In genomic region chr19:55447421-55448174, GRCh38 we compare ENCODE assay signal across 8 cellular contexts. TPM values are rescaled to one million over a fixed set of nuclear protein-coding genes. Genes with fewer than 3 reads are reported as not detected.
DNase-seq lines count a peak whose midpoint lies in the region; ATAC-seq and TF ChIP-seq lines count a peak whose summit lies in the region.

No MANE protein-coding gene starts in this region.

- H3K27ac Mint-ChIP-seq in mesothelial cell of epicardium, result no peak overlapping the region
- no peak overlapping the region for H3K27ac Mint-ChIP-seq in activated CD4-positive, alpha-beta memory T cell treated with anti-CD3 and anti-CD28 coated beads, Interleukin-2, amount 10 ng/mL, durations not matched to agents 7 days and 5 days

- H3K4me3 Mint-ChIP-seq in mesothelial cell of epicardium, result no peak overlapping the region
- no peak overlapping the region for H3K4me3 Mint-ChIP-seq in activated CD4-positive, alpha-beta memory T cell treated with anti-CD3 and anti-CD28 coated beads, Interleukin-2, amount 10 ng/mL, durations not matched to agents 7 days and 5 days

- H3K9me3 ChIP-seq in Peyer's patch, result no peaks in the 10 kb centered on the region

- TF ChIP-seq POLR2A in Peyer's patch (IDR thresholded peaks at IDR 0.05), result no peak

- H3K9me3 Mint-ChIP-seq in mesothelial cell of epicardium, result no peaks in the 10 kb centered on the region
- H3K9me3 Mint-ChIP-seq in activated CD4-positive, alpha-beta memory T cell treated with anti-CD3 and anti-CD28 coated beads, Interleukin-2, amount 10 ng/mL, durations not matched to agents 7 days and 5 days, result no peaks in the 10 kb centered on the region

- TF ChIP-seq CTCF in mesothelial cell of epicardium (IDR thresholded peaks at IDR 0.05; ENCODE audit: unreplicated experiment) (no peak), Peyer's patch (IDR thresholded peaks at IDR 0.05) (no peak)

- H3K4me1 Mint-ChIP-seq in mesothelial cell of epicardium, result peaks cover 6% of the 10 kb centered on the region
- peaks cover 2% of the 10 kb centered on the region for H3K4me1 Mint-ChIP-seq in activated CD4-positive, alpha-beta memory T cell treated with anti-CD3 and anti-CD28 coated beads, Interleukin-2, amount 10 ng/mL, durations not matched to agents 7 days and 5 days

- ATAC-seq in GM21723 (IDR thresholded peaks at IDR 0.05; ENCODE audit: unreplicated experiment), result no peak

- CTCF ChIA-PET in activated CD4-positive, alpha-beta memory T cell treated with anti-CD3 and anti-CD28 coated beads, Interleukin-2, amount 10 ng/mL, durations not matched to agents 7 days and 5 days (lab: Charles Lee), result no interaction called here

- H3K27me3 Mint-ChIP-seq in mesothelial cell of epicardium (ENCODE audit: low read depth), result peaks cover 57% of the 10 kb centered on the region
- peaks cover 45% of the 10 kb centered on the region for H3K27me3 Mint-ChIP-seq in activated CD4-positive, alpha-beta memory T cell treated with anti-CD3 and anti-CD28 coated beads, Interleukin-2, amount 10 ng/mL, durations not matched to agents 7 days and 5 days

- H3K4me1 ChIP-seq in Peyer's patch, result peaks cover 0 to 21% (median 8%) of the 10 kb centered on the region in 4 donors

- peaks cover 0 to 48% of the 10 kb centered on the region in 2 donors for H3K27me3 ChIP-seq in Peyer's patch

- H3K36me3 Mint-ChIP-seq in mesothelial cell of epicardium, result no peaks in the 10 kb centered on the region
- H3K36me3 Mint-ChIP-seq in activated CD4-positive, alpha-beta memory T cell treated with anti-CD3 and anti-CD28 coated beads, Interleukin-2, amount 10 ng/mL, durations not matched to agents 7 days and 5 days (ENCODE audit: low read depth), result no peaks in the 10 kb centered on the region

- no peaks in the 10 kb centered on the region for H3K36me3 ChIP-seq in Peyer's patch

- POLR2A ChIA-PET in activated CD4-positive, alpha-beta memory T cell treated with anti-CD3 and anti-CD28 coated beads, Interleukin-2, amount 10 ng/mL, durations not matched to agents 7 days and 5 days (lab: Charles Lee), result no interaction called here

- DNase-seq in AG20443 (ENCODE audit: low spot score) (peak; percentile 77), HT1080 (ENCODE audit: low read depth) (peak; percentile 36), SK-N-DZ (ENCODE audit: low spot score) (peak; percentile 51), hypothalamus (lab: John Stamatoyannopoulos, UW) (peak in 41 of 51 donors; percentile 5 to 86 (median 56)), mesothelial cell of epicardium (ENCODE audit: low spot score in 2 of 2, unreplicated experiment in 2 of 2) (no peak), Peyer's patch (no peak)
- DNase-seq in activated CD4-positive, alpha-beta memory T cell treated with anti-CD3 and anti-CD28 coated beads, Interleukin-2, amount 10 ng/mL, durations not matched to agents 7 days and 5 days, result no peak

- H3K4me3 ChIP-seq in Peyer's patch, result no peak overlapping the region

- no peak overlapping the region for H3K27ac ChIP-seq in Peyer's patch

RNA-seq across cellular contexts. Expression of gene SHISA7, which starts 4.5 kb away (rescaled TPM):
- not detected in 2 replicates for total RNA-seq in HT1080 (2014; rRNA removed; shearing (Covaris generic))
- not detected in 2 replicates for polyA plus RNA-seq in HT1080 (2015; cell fraction: cytosol; rRNA removed)
- not detected in 2 replicates for polyA plus RNA-seq in HT1080 (2015; cell fraction: nucleus; rRNA removed)
- polyA plus RNA-seq in SK-N-DZ (2014; cell fraction: cytosol; rRNA removed), result 0.29 and 0.62 TPM in 2 replicates
- 0.46 and 0.94 TPM in 2 replicates for polyA plus RNA-seq in SK-N-DZ (2014; cell fraction: nucleus; rRNA removed)
- total RNA-seq in mesothelial cell of epicardium (0.04 TPM in 1 of 3 replicates, not detected in the others), Peyer's patch (not detected)
- not detected for total RNA-seq in activated CD4-positive, alpha-beta memory T cell treated with anti-CD3 and anti-CD28 coated beads, Interleukin-2, amount 10 ng/mL, durations not matched to agents 7 days and 5 days

RNA-seq across cellular contexts. Expression of gene ISOC2, which starts 13.8 kb away (rescaled TPM):
- 82.1 and 89.8 TPM in 2 replicates for total RNA-seq in HT1080 (2014; rRNA removed; shearing (Covaris generic))
- 39.3 and 47.1 TPM in 2 replicates for polyA plus RNA-seq in HT1080 (2015; cell fraction: cytosol; rRNA removed)
- 13.8 and 18.7 TPM in 2 replicates for polyA plus RNA-seq in HT1080 (2015; cell fraction: nucleus; rRNA removed)
- 52.6 and 61.5 TPM in 2 replicates for polyA plus RNA-seq in SK-N-DZ (2014; cell fraction: cytosol; rRNA removed)
- 29.9 and 47.9 TPM in 2 replicates for polyA plus RNA-seq in SK-N-DZ (2014; cell fraction: nucleus; rRNA removed)
- 35.0 to 39.2 TPM (median 38.6 TPM) in 3 replicates for total RNA-seq in mesothelial cell of epicardium
- 100 to 1,000 TPM in 1 of 4 donors, 10 to 100 TPM in 3; 28.1 to 102 (median 60.0) TPM for total RNA-seq in Peyer's patch
- total RNA-seq in activated CD4-positive, alpha-beta memory T cell treated with anti-CD3 and anti-CD28 coated beads, Interleukin-2, amount 10 ng/mL, durations not matched to agents 7 days and 5 days, result 10 to 100 TPM; 14.5 to 16.7 TPM

RNA-seq across cellular contexts. Expression of gene C19orf85, which starts 17.0 kb away (rescaled TPM):
- 0.10 TPM in 1 of 2 replicates, not detected in the other for total RNA-seq in HT1080 (2014; rRNA removed; shearing (Covaris generic))
- not detected in 2 replicates for polyA plus RNA-seq in HT1080 (2015; cell fraction: cytosol; rRNA removed)
- 0.16 TPM in 1 of 2 replicates, not detected in the other for polyA plus RNA-seq in HT1080 (2015; cell fraction: nucleus; rRNA removed)
- polyA plus RNA-seq in SK-N-DZ (2014; cell fraction: cytosol; rRNA removed), result 0.52 and 0.73 TPM in 2 replicates
- polyA plus RNA-seq in SK-N-DZ (2014; cell fraction: nucleus; rRNA removed), result 0.96 TPM in 1 of 2 replicates, not detected in the other
- not detected in 3 replicates for total RNA-seq in mesothelial cell of epicardium
- not detected for total RNA-seq in Peyer's patch
- total RNA-seq in activated CD4-positive, alpha-beta memory T cell treated with anti-CD3 and anti-CD28 coated beads, Interleukin-2, amount 10 ng/mL, durations not matched to agents 7 days and 5 days, result not detected

RNA-seq across cellular contexts. Expression of gene ZNF628, which starts 28.8 kb away (rescaled TPM):
- 2.4 and 4.6 TPM in 2 replicates for total RNA-seq in HT1080 (2014; rRNA removed; shearing (Covaris generic))
- polyA plus RNA-seq in HT1080 (2015; cell fraction: cytosol; rRNA removed), result 5.4 and 7.1 TPM in 2 replicates
- 4.0 TPM in 2 replicates for polyA plus RNA-seq in HT1080 (2015; cell fraction: nucleus; rRNA removed)
- polyA plus RNA-seq in SK-N-DZ (2014; cell fraction: cytosol; rRNA removed), result 0.89 and 0.93 TPM in 2 replicates
- 0.79 and 1.1 TPM in 2 replicates for polyA plus RNA-seq in SK-N-DZ (2014; cell fraction: nucleus; rRNA removed)
- total RNA-seq in mesothelial cell of epicardium, result 19.0 to 23.1 TPM (median 22.0 TPM) in 3 replicates
- 10 to 100 TPM; 10.1 to 47.0 (median 15.5) TPM for total RNA-seq in Peyer's patch
- 1 to 10 TPM; 6.7 to 9.1 TPM for total RNA-seq in activated CD4-positive, alpha-beta memory T cell treated with anti-CD3 and anti-CD28 coated beads, Interleukin-2, amount 10 ng/mL, durations not matched to agents 7 days and 5 days

RNA-seq across cellular contexts. Expression of gene NAT14, which starts 37.4 kb away (rescaled TPM):
- total RNA-seq in HT1080 (2014; rRNA removed; shearing (Covaris generic)), result 27.4 and 31.7 TPM in 2 replicates
- polyA plus RNA-seq in HT1080 (2015; cell fraction: cytosol; rRNA removed), result 34.2 and 37.5 TPM in 2 replicates
- polyA plus RNA-seq in HT1080 (2015; cell fraction: nucleus; rRNA removed), result 42.0 and 44.1 TPM in 2 replicates
- 21.2 and 40.6 TPM in 2 replicates for polyA plus RNA-seq in SK-N-DZ (2014; cell fraction: cytosol; rRNA removed)
- polyA plus RNA-seq in SK-N-DZ (2014; cell fraction: nucleus; rRNA removed), result 95.9 and 121 TPM in 2 replicates
- total RNA-seq in mesothelial cell of epicardium (52.6 to 54.4 TPM (median 53.1 TPM) in 3 replicates), Peyer's patch (1 to 10 TPM; 1.4 to 7.4 (median 3.0) TPM)
- 10 to 100 TPM; 11.9 to 12.0 TPM for total RNA-seq in activated CD4-positive, alpha-beta memory T cell treated with anti-CD3 and anti-CD28 coated beads, Interleukin-2, amount 10 ng/mL, durations not matched to agents 7 days and 5 days

Comparison
In these comparisons a context has a peak if more than half of its experiments do, and no peak if none do; other contexts are left out.
1. DNase-seq: peak in AG20443 (single experiment), HT1080 (single experiment), SK-N-DZ (single experiment) and hypothalamus (41 of 51); none in mesothelial cell of epicardium (0 of 2), Peyer's patch (0 of 3) and activated CD4-positive, alpha-beta memory T cell treated with anti-CD3 and anti-CD28 coated beads, Interleukin-2, amount 10 ng/mL, durations not matched to agents 7 days and 5 days (single experiment).